ENCODE assay signal across 7 cellular contexts in genomic region chr3:140941090-140941433, GRCh38. TPM values are rescaled to one million over a fixed set of nuclear protein-coding genes. Genes with fewer than 3 reads are reported as not detected.
DNase-seq lines count a peak whose midpoint lies in the region; ATAC-seq and TF ChIP-seq lines count a peak whose summit lies in the region.

No MANE protein-coding gene starts in this region.

- intact Hi-C loops in lower leg skin (cut with DNase I; ENCODE audit: low total_unique reads), result no loop called here

- ATAC-seq in GM19397 (IDR thresholded peaks at IDR 0.05; ENCODE audit: unreplicated experiment) (no peak), HG03135 (IDR thresholded peaks at IDR 0.05; ENCODE audit: unreplicated experiment) (no peak)

- H3K27ac Mint-ChIP-seq in activated naive CD8-positive, alpha-beta T cell treated with anti-CD3 and anti-CD28 coated beads for 36 hours, result peak overlapping the region; percentile 96
- H3K27ac Mint-ChIP-seq in immature natural killer cell, result peak overlapping the region; percentile 89 to 99 (median 95)

- no peaks in the 10 kb centered on the region for H3K27me3 Mint-ChIP-seq in activated naive CD8-positive, alpha-beta T cell treated with anti-CD3 and anti-CD28 coated beads for 36 hours
- H3K27me3 Mint-ChIP-seq in immature natural killer cell (ENCODE audit: low read depth in 3 of 3), result peaks cover 7 to 11% (median 10%) of the 10 kb centered on the region in 3 donors

- no peaks in the 10 kb centered on the region for H3K36me3 ChIP-seq in HUES64 (ENCODE audit: insufficient read depth, low read length)
- H3K36me3 ChIP-seq in stomach smooth muscle (ENCODE audit: control insufficient read depth in 2 of 2, insufficient read depth in 2 of 2, low read length in 2 of 2), result no peaks in the 10 kb centered on the region

- H3K27me3 ChIP-seq in HUES64 (ENCODE audit: insufficient read depth, low read length), result no peaks in the 10 kb centered on the region
- H3K27me3 ChIP-seq in stomach smooth muscle (ENCODE audit: control insufficient read depth in 1 of 2, insufficient read depth in 2 of 2, low read length in 2 of 2), result no peaks in the 10 kb centered on the region

- peak overlapping the region; percentile 94 for H3K4me3 ChIP-seq in HUES64 (ENCODE audit: low read length)
- H3K4me3 ChIP-seq in stomach smooth muscle (ENCODE audit: low read length in 2 of 2), result peak overlapping the region; percentile 83 to 90
- H3K4me3 ChIP-seq in lower leg skin (ENCODE audit: low read depth, poor library complexity, severe bottlenecking), result no peak overlapping the region

- peak overlapping the region; percentile 98 for H3K27ac ChIP-seq in HUES64 (ENCODE audit: low read depth, low read length)
- H3K27ac ChIP-seq in stomach smooth muscle (ENCODE audit: low read length), result peak overlapping the region; percentile 77

- peaks cover 11% of the 10 kb centered on the region for H3K36me3 Mint-ChIP-seq in activated naive CD8-positive, alpha-beta T cell treated with anti-CD3 and anti-CD28 coated beads for 36 hours
- H3K36me3 Mint-ChIP-seq in immature natural killer cell, result no peaks in the 10 kb centered on the region

- H3K9ac ChIP-seq in HUES64 (ENCODE audit: low read depth, low read length), result peak overlapping the region; percentile 79
- H3K9ac ChIP-seq in stomach smooth muscle (ENCODE audit: low read length in 2 of 2), result peak overlapping the region; percentile 30 to 77

- DNase-seq in activated naive CD8-positive, alpha-beta T cell treated with anti-CD3 and anti-CD28 coated beads for 36 hours, result no peak
- no peak for DNase-seq in immature natural killer cell
- DNase-seq in lower leg skin (ENCODE audit: low spot score in 2 of 2), result no peak

- no peak for TF ChIP-seq POLR2A in lower leg skin (IDR thresholded peaks at IDR 0.05)

- 61% methylated on average over 4 of the region's 5 CpGs for WGBS in HUES64
- WGBS in lower leg skin, 2 donors, result 34 to 39% methylated on average over 5 of the region's 5 CpGs

- peaks cover 23% of the 10 kb centered on the region for H3K4me1 ChIP-seq in HUES64 (ENCODE audit: insufficient read depth, low read length)
- peaks cover 4% of the 10 kb centered on the region for H3K4me1 ChIP-seq in stomach smooth muscle (ENCODE audit: control insufficient read depth, insufficient read depth, low read length)

- H3K4me1 Mint-ChIP-seq in activated naive CD8-positive, alpha-beta T cell treated with anti-CD3 and anti-CD28 coated beads for 36 hours, result peaks cover 30% of the 10 kb centered on the region
- peaks cover 32 to 48% of the 10 kb centered on the region in 2 donors for H3K4me1 Mint-ChIP-seq in immature natural killer cell

- peak overlapping the region; percentile 92 for H3K4me3 Mint-ChIP-seq in activated naive CD8-positive, alpha-beta T cell treated with anti-CD3 and anti-CD28 coated beads for 36 hours
- H3K4me3 Mint-ChIP-seq in immature natural killer cell, result peak overlapping the region; percentile 87 to 98 (median 94)

- TF ChIP-seq CTCF in lower leg skin (IDR thresholded peaks at IDR 0.05), result no peak

- H3K9me3 ChIP-seq in HUES64 (ENCODE audit: insufficient read depth, low read depth, low read length), result no peaks in the 10 kb centered on the region
- no peaks in the 10 kb centered on the region for H3K9me3 ChIP-seq in stomach smooth muscle (ENCODE audit: control insufficient read depth in 2 of 2, low read length in 2 of 2)

- peaks cover 6% of the 10 kb centered on the region for H3K9me3 Mint-ChIP-seq in activated naive CD8-positive, alpha-beta T cell treated with anti-CD3 and anti-CD28 coated beads for 36 hours
- no peaks in the 10 kb centered on the region for H3K9me3 Mint-ChIP-seq in immature natural killer cell

RNA-seq across cellular contexts. Expression of gene SLC25A36, which starts 0.6 kb away (rescaled TPM):
- polyA plus RNA-seq in HUES64 (2013, experiment 1 of 2), result 49.9 TPM
- 54.7 TPM for polyA plus RNA-seq in HUES64 (2013, experiment 2 of 2)
- 10 to 100 TPM; 61.4 to 65.1 TPM for total RNA-seq in activated naive CD8-positive, alpha-beta T cell treated with anti-CD3 and anti-CD28 coated beads for 36 hours
- polyA plus RNA-seq in immature natural killer cell, result 10 to 100 TPM; 33.4 to 62.5 (median 46.4) TPM
- 10 to 100 TPM; 35.1 to 63.3 (median 54.3) TPM for total RNA-seq in lower leg skin
